ENCODE assay signal across 33 cellular contexts in genomic region chr2:206627632-206628031, GRCh38. TPM values are rescaled to one million over a fixed set of nuclear protein-coding genes. Genes with fewer than 3 reads are reported as not detected.
"Had no signal": no experiment of that assay in that cellular context is flagged by ENCODE, and none has a peak within 500 bp of the region (broad histone marks: within the 10 kb centered on the region; RNA-seq: fewer than 3 reads in every experiment).

No MANE protein-coding gene starts in this region.

- H3K27ac ChIP-seq: esophagus muscularis mucosa, foreskin keratinocyte, gastroesophageal sphincter, heart right ventricle, hepatocyte, WERI-Rb-1 had no signal

- ATAC-seq: activated CD4-positive, CD25-positive, alpha-beta regulatory T cell treated with anti-CD3 and anti-CD28 coated beads, Interleukin-2, amount 50 U/mL, for 24 hours; activated CD8-positive, alpha-beta T cell treated with anti-CD3 and anti-CD28 coated beads for 36 hours; activated T-cell treated with anti-CD3 and anti-CD28 coated beads, Interleukin-2, amount 50 U/mL, for 4 hours; activated T-helper 17 cell treated with anti-CD3 and anti-CD28 coated beads, Interleukin-2, amount 50 U/mL, for 72 hours; effector memory CD8-positive, alpha-beta T cell; foreskin keratinocyte; gastroesophageal sphincter; heart right ventricle had no signal

- DNase-seq: activated B cell treated with CpG ODN at 0.5 μM for 24 hours; activated CD4-positive, alpha-beta T cell treated with anti-CD3 and anti-CD28 coated beads for 48 hours; activated CD4-positive, alpha-beta T cell treated with anti-CD3 and anti-CD28 coated beads, Interleukin-2, amount 50 U/mL, for 1 hour; activated CD4-positive, alpha-beta T cell treated with anti-CD3 and anti-CD28 coated beads, Interleukin-2, amount 50 U/mL, for 48 hours; activated CD8-positive, alpha-beta memory T cell treated with anti-CD3 and anti-CD28 coated beads for 24 hours; activated CD8-positive, alpha-beta T cell treated with anti-CD3 and anti-CD28 coated beads for 36 hours; activated effector memory CD4-positive, alpha-beta T cell treated with Interleukin-2 at 50 U/mL for 16 hours; activated gamma-delta T cell treated with Interleukin-2 at 50 U/mL for 16 hours; activated naive CD4-positive, alpha-beta T cell treated with anti-CD3 and anti-CD28 coated beads, Interleukin-2, amount 50 U/mL, for 16 hours; activated naive CD4-positive, alpha-beta T cell treated with Interleukin-2 at 50 U/mL for 16 hours; activated T-cell treated with anti-CD3 and anti-CD28 coated beads, Interleukin-2, amount 50 U/mL, for 4 hours; amniotic stem cell; anterior cingulate cortex; caudate nucleus; cortex of kidney; dermis blood vessel endothelial cell; effector CD4-positive, alpha-beta T cell; effector memory CD8-positive, alpha-beta T cell; erythroblast; foreskin keratinocyte; heart right ventricle; T1000; WERI-Rb-1 had no signal

- H3K9me3 ChIP-seq: esophagus muscularis mucosa, gastroesophageal sphincter, heart right ventricle had no signal

- H2AFZ ChIP-seq: hepatocyte had no signal

- FAIRE-seq: astrocyte, colon had no signal

- H3K4me3 ChIP-seq: esophagus muscularis mucosa, gastroesophageal sphincter, heart right ventricle, hepatocyte had no signal

- H3K79me2 ChIP-seq: hepatocyte had no signal

- H3K4me1 ChIP-seq: esophagus muscularis mucosa, foreskin keratinocyte, gastroesophageal sphincter, heart right ventricle had no signal

- H3K27me3 ChIP-seq: esophagus muscularis mucosa, hepatocyte had no signal

- H3K36me3 ChIP-seq: esophagus muscularis mucosa, gastroesophageal sphincter, heart right ventricle, WERI-Rb-1 had no signal

- H3K4me2 ChIP-seq: hepatocyte had no signal

RNA-seq across cellular contexts. Expression of gene FAM237A, which starts 14.7 kb away (rescaled TPM):
- total RNA-seq: activated B cell treated with CpG ODN at 0.5 μM for 24 hours; activated CD8-positive, alpha-beta T cell treated with anti-CD3 and anti-CD28 coated beads for 36 hours; activated T-cell treated with anti-CD3 and anti-CD28 coated beads, Interleukin-2, amount 50 U/mL, for 4 hours; activated T-helper 17 cell treated with anti-CD3 and anti-CD28 coated beads, Interleukin-2, amount 50 U/mL, for 72 hours; astrocyte; chondrocyte; dermis blood vessel endothelial cell; esophagus muscularis mucosa; foreskin keratinocyte; gastroesophageal sphincter; glomerular endothelial cell; hepatocyte had no signal
- polyA plus RNA-seq: adipose tissue, foreskin keratinocyte, heart right ventricle, hepatocyte had no signal
